ENCODE assay signal across 1 cellular context in genomic region chr20:31605031-31605901, GRCh38.
A peak's percentile ranks its signal among the peaks of the same experiment; 100 is the strongest.
TF ChIP-seq lines count a peak whose summit lies in the region.

TSS of gene ID1 (plus strand) at chr20:31605289. CDS start at chr20:31605388, 99 bp downstream.

TF ChIP-seq in GM12878, 131 proteins besides CTCF, POLR2A, EP300 and RAD21 (continued from another document):
- peak; percentile 54; the same call in 1 of the 2 replicates for TF ChIP-seq MXI1 (IDR thresholded peaks at IDR 0.05; ENCODE audit: low read depth, low read length)
- TF ChIP-seq E2F8 (IDR thresholded peaks at IDR 0.05; ENCODE audit: low read depth, partially characterized antibody) = no peak
- TF ChIP-seq SP1 (IDR thresholded peaks at IDR 0.05; ENCODE audit: low read depth, low read length) = peak; percentile 70
- 0 out of 4 replicates have a peak, but pooled peaks of 1 of the 2 experiments have one; percentile 9 for TF ChIP-seq BHLHE40 (IDR thresholded peaks at IDR 0.05; ENCODE audit: borderline replicate concordance in 1 of 2, low read depth in 2 of 2, low read length in 1 of 2)
- peak; percentile 65; the same call in 1 of the 2 replicates for TF ChIP-seq SIN3A (IDR thresholded peaks at IDR 0.05; ENCODE audit: low read depth, low read length)
- peak; percentile 75 for TF ChIP-seq NKRF (conservative IDR thresholded peaks at IDR 0.05)
- no peak for TF ChIP-seq RUNX3 (IDR thresholded peaks at IDR 0.05; ENCODE audit: low read length)
- TF ChIP-seq EGR1 (IDR thresholded peaks at IDR 0.05; ENCODE audit: borderline replicate concordance in 1 of 2, low read depth in 2 of 2, low read length in 2 of 2) = 0 out of 3 replicates have a peak, but pooled peaks of 1 of the 2 experiments have one; percentile 14
